In the genomic region with DNA sequence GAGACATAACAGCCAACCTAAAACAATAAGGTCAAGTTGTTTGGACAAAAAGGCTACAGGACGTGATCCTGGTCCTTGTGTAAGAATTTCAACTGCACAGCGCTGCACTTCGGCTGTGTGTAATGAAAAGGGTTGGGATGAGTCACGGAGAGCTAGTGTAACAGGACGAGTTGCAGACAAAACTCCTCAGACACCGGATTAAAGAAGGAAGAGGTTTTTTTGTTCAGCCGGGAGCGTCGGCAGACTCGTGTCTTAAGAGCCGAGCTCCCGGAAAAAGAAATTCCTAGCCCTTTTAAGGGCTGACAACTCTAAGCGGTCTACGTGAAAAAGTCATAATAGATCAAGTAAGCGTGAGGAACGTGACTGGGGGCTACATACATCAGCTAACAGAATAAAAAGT, we compare ENCODE assay signal across 1 cellular context. TPM values are rescaled to one million over a fixed set of nuclear protein-coding genes. Genes with fewer than 3 reads are reported as not detected.
"Had no signal": no experiment of that assay in that cellular context is flagged by ENCODE, and none has a peak within 500 bp of the region (broad histone marks: within the 10 kb centered on the region; RNA-seq: fewer than 3 reads in every experiment).

No MANE protein-coding gene starts in this region.

RNA-seq across cellular contexts. Expression of a gene that starts 59.1 kb away (rescaled TPM):
- total RNA-seq: liver had no signal
- polyA plus RNA-seq: liver had no signal
